Comparison of ENCODE assay signal across 7 cellular contexts in genomic region chr12:72017054-72017651, GRCh38.
DNase-seq lines count a peak whose midpoint lies in the region; ATAC-seq and TF ChIP-seq lines count a peak whose summit lies in the region.

No MANE protein-coding gene starts in this region.

- ATAC-seq in HG02610 (IDR thresholded peaks at IDR 0.05; ENCODE audit: unreplicated experiment): peak; percentile 95

- TF ChIP-seq CTCF in GM12875 (IDR thresholded peaks at IDR 0.05; ENCODE audit: borderline replicate concordance, insufficient read depth, low read depth, low read length): peak; percentile 76
- peak; percentile 60 for TF ChIP-seq CTCF in NB4 (IDR thresholded peaks at IDR 0.05; ENCODE audit: low read depth, low read length)

- no peak overlapping the region for H3K4me3 ChIP-seq in GM12875 (ENCODE audit: low read depth, low read length)
- H3K4me3 ChIP-seq in NB4 (ENCODE audit: low read depth, low read length): no peak overlapping the region

- peak; percentile 75 for DNase-seq in NB4 (ENCODE audit: low read depth)
- peak; percentile 84 for DNase-seq in SK-N-DZ (ENCODE audit: low spot score)
- peak; percentile 55 for DNase-seq in activated naive CD4-positive, alpha-beta T cell treated with Interleukin-2 at 50 U/mL for 16 hours
- peak; percentile 41 for DNase-seq in glomerular endothelial cell (ENCODE audit: extremely low read depth, low read depth, low spot score)
- DNase-seq in posterior vena cava (ENCODE audit: low spot score): peak; percentile 78

- intact Hi-C loops in posterior vena cava (cut with DNase I): no loop called here

- no peak for TF ChIP-seq POLR2A in NB4 (IDR thresholded peaks at IDR 0.05; ENCODE audit: extremely low read depth, insufficient read length)
